ENCODE assay signal across 19 cellular contexts in genomic region chr3:125207507-125207906, GRCh38. TPM values are rescaled to one million over a fixed set of nuclear protein-coding genes. Genes with fewer than 3 reads are reported as not detected.
A peak's percentile ranks its signal among the peaks of the same experiment; 100 is the strongest.
DNase-seq lines count a peak whose midpoint lies in the region; ATAC-seq and TF ChIP-seq lines count a peak whose summit lies in the region.
"Had no signal": no experiment of that assay in that cellular context is flagged by ENCODE, and none has a peak within 500 bp of the region (broad histone marks: within the 10 kb centered on the region; RNA-seq: fewer than 3 reads in every experiment).

No MANE protein-coding gene starts in this region.

- H3K4me3 ChIP-seq in endocrine pancreas (ENCODE audit: control insufficient read depth, insufficient read depth, low read length) (peak overlapping the region; percentile 1), tibial artery (no peak overlapping the region)
- H3K4me3 ChIP-seq: BLaER1 treated with 17β-estradiol and CSF1 and Interleukin-3, amounts not matched to agents 10 nM and 100 nM; MG63; SJSA1 had no signal

- H3K4me1 ChIP-seq in endocrine pancreas (ENCODE audit: control insufficient read depth, insufficient read depth, low read length) (peaks cover 4% of the 10 kb centered on the region), tibial artery (peaks cover 0 to 10% (median 8%) of the 10 kb centered on the region in 4 donors)
- H3K4me1 ChIP-seq: BLaER1 treated with 17β-estradiol and CSF1 and Interleukin-3, amounts not matched to agents 10 nM and 100 nM; SJSA1 had no signal

- peak; percentile 67 to 74 for DNase-seq in NCI-H524 (lab: John Stamatoyannopoulos, UW)
- peak; percentile 81 for DNase-seq in mucosa of gallbladder (ENCODE audit: low spot score)
- DNase-seq in NCI-H1105 (lab: John Stamatoyannopoulos, UW) = no peak
- DNase-seq in activated T-cell treated with anti-CD3 and anti-CD28 coated beads, Interleukin-2, amount 50 U/mL, for 48 hours = no peak
- no peak for DNase-seq in tibial artery
- DNase-seq: activated CD4-positive, alpha-beta T cell treated with anti-CD3 and anti-CD28 coated beads, Interleukin-2, amount 10 ng/mL, durations not matched to agents 24 days and 14 days; activated naive CD4-positive, alpha-beta T cell treated with anti-CD3 and anti-CD28 coated beads, Interleukin-2, amount 50 U/mL, for 16 hours; NCI-H1417; NCI-H510A; nucleus accumbens; retina; stimulated activated CD4-positive, alpha-beta T cell treated with anti-CD3 and anti-CD28 coated beads, Interleukin-4, amount 100 ng/mL, for 1 hour; stimulated activated naive CD4-positive, alpha-beta T cell treated with Interleukin-2 at 50 U/mL for 16 hours had no signal

- H3K9ac ChIP-seq in endocrine pancreas (ENCODE audit: control insufficient read depth, insufficient read depth, low read length) = no peak overlapping the region
- H3K9ac ChIP-seq: BLaER1 treated with 17β-estradiol and CSF1 and Interleukin-3, amounts not matched to agents 10 nM and 100 nM had no signal

- no peaks in the 10 kb centered on the region for H3K9me3 ChIP-seq in endocrine pancreas (ENCODE audit: control insufficient read depth, low read length)
- H3K9me3 ChIP-seq in tibial artery = no peaks in the 10 kb centered on the region
- H3K9me3 ChIP-seq: SJSA1 had no signal

- H3K36me3 ChIP-seq in endocrine pancreas (ENCODE audit: control insufficient read depth, insufficient read depth, low read length) = no peaks in the 10 kb centered on the region
- no peaks in the 10 kb centered on the region for H3K36me3 ChIP-seq in tibial artery
- H3K36me3 ChIP-seq: BLaER1 treated with 17β-estradiol and CSF1 and Interleukin-3, amounts not matched to agents 10 nM and 100 nM; MG63; SJSA1 had no signal

- H3K27ac ChIP-seq in C4-2B = peak overlapping the region; percentile 56
- no peak overlapping the region for H3K27ac ChIP-seq in tibial artery
- H3K27ac ChIP-seq: BLaER1 treated with 17β-estradiol and CSF1 and Interleukin-3, amounts not matched to agents 10 nM and 100 nM; SJSA1 had no signal

- intact Hi-C loops in tibial artery (cut with DNase I; ENCODE audit: low total_unique reads) = no loop called here

- no peak for ATAC-seq in HG02884 (IDR thresholded peaks at IDR 0.05; ENCODE audit: unreplicated experiment)

- TF ChIP-seq CTCF in C4-2B (conservative IDR thresholded peaks at IDR 0.05) (no peak), tibial artery (IDR thresholded peaks at IDR 0.05) (no peak)

- no peaks in the 10 kb centered on the region for H3K27me3 ChIP-seq in endocrine pancreas (ENCODE audit: control insufficient read depth, insufficient read depth, low read length)
- peaks cover under 1 to 19% of the 10 kb centered on the region in 2 donors for H3K27me3 ChIP-seq in tibial artery
- H3K27me3 ChIP-seq: MG63, SJSA1 had no signal

RNA-seq across cellular contexts. Expression of gene SLC12A8, which starts 5.0 kb away (rescaled TPM):
- total RNA-seq in mucosa of gallbladder = 49.5 TPM

Comparison
In these comparisons a context has a peak if more than half of its experiments do, and no peak if none do; other contexts are left out.
1. DNase-seq: peak in NCI-H524 (2 of 2) and mucosa of gallbladder (single experiment); none in NCI-H1105 (single experiment), activated T-cell treated with anti-CD3 and anti-CD28 coated beads, Interleukin-2, amount 50 U/mL, for 48 hours (0 of 2) and tibial artery (0 of 2).